ENCODE assay signal across 12 cellular contexts in the genomic region with DNA sequence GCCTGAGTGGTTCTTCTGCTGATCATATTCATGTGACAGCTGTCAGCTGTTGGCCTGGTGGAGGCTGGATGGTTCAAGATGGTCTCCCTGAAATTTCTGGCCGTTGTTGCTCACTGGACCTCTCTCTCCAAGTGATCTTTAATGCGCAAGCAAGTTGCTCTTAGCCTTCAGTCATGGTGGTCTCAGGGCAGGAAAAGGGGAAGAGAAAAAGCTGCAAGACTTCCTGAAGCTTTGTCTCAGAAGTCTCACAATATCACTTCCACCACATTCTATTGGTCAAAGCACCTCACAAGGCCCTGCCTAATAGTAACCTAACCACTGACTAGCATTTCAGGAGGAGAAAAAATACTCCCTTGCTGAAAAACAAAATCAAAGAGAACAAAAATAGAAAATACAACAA. TPM values are rescaled to one million over a fixed set of nuclear protein-coding genes. Genes with fewer than 3 reads are reported as not detected.
DNase-seq lines count a peak whose midpoint lies in the region; ATAC-seq, FAIRE-seq and TF ChIP-seq lines count a peak whose summit lies in the region.
"Had no signal": no experiment of that assay in that cellular context is flagged by ENCODE, and none has a peak within 500 bp of the region (broad histone marks: within the 10 kb centered on the region; RNA-seq: fewer than 3 reads in every experiment).

No MANE protein-coding gene starts in this region.

- CTCF ChIA-PET in activated CD4-positive, alpha-beta T cell treated with anti-CD3 and anti-CD28 coated beads for 36 hours (lab: Charles Lee): no interaction called here

- no peak for FAIRE-seq in astrocyte (lab: Jason Lieb, UNC)
- FAIRE-seq: G401.6, urothelium cell line had no signal

- H3K9me3 ChIP-seq in astrocyte (ENCODE audit: insufficient read depth, low read depth, low read length) (peaks cover 1% of the 10 kb centered on the region), neural progenitor cell (ENCODE audit: low read depth) (peaks cover 10% of the 10 kb centered on the region)

- H2AFZ ChIP-seq in astrocyte (ENCODE audit: low read depth, low read length): no peak overlapping the region
- H2AFZ ChIP-seq in neural progenitor cell (replicated peaks): no peak overlapping the region

- H3F3A ChIP-seq in neural progenitor cell (ENCODE audit: low read depth): no peaks in the 10 kb centered on the region

- H3K36me3 Mint-ChIP-seq in activated CD4-positive, alpha-beta T cell treated with anti-CD3 and anti-CD28 coated beads for 36 hours (ENCODE audit: low read depth): peaks cover 66% of the 10 kb centered on the region
- H3K36me3 Mint-ChIP-seq in astrocyte (ENCODE audit: low read depth, unreplicated experiment) (peaks cover 24% of the 10 kb centered on the region), neural progenitor cell (peaks cover 53% of the 10 kb centered on the region)

- POLR2A ChIA-PET in activated CD4-positive, alpha-beta T cell treated with anti-CD3 and anti-CD28 coated beads for 36 hours (lab: Charles Lee): no interaction called here

- H3K9me3 Mint-ChIP-seq in activated CD4-positive, alpha-beta T cell treated with anti-CD3 and anti-CD28 coated beads for 36 hours (ENCODE audit: low read depth): peaks cover 25% of the 10 kb centered on the region
- H3K9me3 Mint-ChIP-seq in astrocyte (ENCODE audit: unreplicated experiment): peaks cover 13% of the 10 kb centered on the region
- H3K9me3 Mint-ChIP-seq in neural progenitor cell: peaks cover 64% of the 10 kb centered on the region

- H3K79me2 ChIP-seq in astrocyte (ENCODE audit: insufficient read depth, low read length): peaks cover 32% of the 10 kb centered on the region
- H3K79me2 ChIP-seq in neural progenitor cell (ENCODE audit: low read depth): peaks cover 34% of the 10 kb centered on the region

- H3K4me2 ChIP-seq in astrocyte (ENCODE audit: low read length) (peak overlapping the region; percentile 95), neural progenitor cell (peak overlapping the region; percentile 82)

- no peak overlapping the region for H3K27ac Mint-ChIP-seq in activated CD4-positive, alpha-beta T cell treated with anti-CD3 and anti-CD28 coated beads for 36 hours
- H3K27ac Mint-ChIP-seq in astrocyte (ENCODE audit: unreplicated experiment) (no peak overlapping the region), neural progenitor cell (no peak overlapping the region)

- no peak overlapping the region for H3K27ac ChIP-seq in astrocyte (ENCODE audit: low read depth, low read length)
- H3K27ac ChIP-seq in neural progenitor cell: no peak overlapping the region

- no peaks in the 10 kb centered on the region for H3K27me3 ChIP-seq in astrocyte (ENCODE audit: insufficient read depth, low read length)
- H3K27me3 ChIP-seq in neural progenitor cell: no peaks in the 10 kb centered on the region
- H3K27me3 ChIP-seq: gastrocnemius medialis had no signal

- H3K9ac ChIP-seq in astrocyte (ENCODE audit: low read length) (no peak overlapping the region), neural progenitor cell (no peak overlapping the region)

- peaks cover 12% of the 10 kb centered on the region for H3K4me1 ChIP-seq in astrocyte (ENCODE audit: insufficient read depth, low read length)
- peaks cover 7% of the 10 kb centered on the region for H3K4me1 ChIP-seq in neural progenitor cell

- ATAC-seq in activated CD4-positive, alpha-beta T cell treated with anti-CD3 and anti-CD28 coated beads for 36 hours: no peak
- ATAC-seq: gastrocnemius medialis had no signal

- H4K20me1 ChIP-seq in astrocyte (ENCODE audit: insufficient read depth, low read length) (no peaks in the 10 kb centered on the region), neural progenitor cell (ENCODE audit: low read depth) (no peaks in the 10 kb centered on the region)

- H3K4me3 Mint-ChIP-seq in activated CD4-positive, alpha-beta T cell treated with anti-CD3 and anti-CD28 coated beads for 36 hours: peak overlapping the region; percentile 99
- peak overlapping the region; percentile 97 for H3K4me3 Mint-ChIP-seq in astrocyte (ENCODE audit: unreplicated experiment)
- peak overlapping the region; percentile 98 for H3K4me3 Mint-ChIP-seq in neural progenitor cell

- TF ChIP-seq CTCF in astrocyte (IDR thresholded peaks at IDR 0.05; ENCODE audit: insufficient read depth, low read depth, low read length) (no peak), neural progenitor cell (IDR thresholded peaks at IDR 0.05) (no peak)

- no peak for DNase-seq in activated CD4-positive, alpha-beta T cell treated with anti-CD3 and anti-CD28 coated beads for 36 hours
- no peak for DNase-seq in activated CD4-positive, alpha-beta T cell treated with anti-CD3 and anti-CD28 coated beads for 4 hours
- DNase-seq in MV-4-11 (lab: John Stamatoyannopoulos, UW): peak; percentile 88
- DNase-seq in astrocyte (ENCODE audit: low read depth): no peak
- no peak for DNase-seq in neural progenitor cell (ENCODE audit: low spot score)
- no peak for DNase-seq in NCI-H2029 (lab: John Stamatoyannopoulos, UW)
- no peak for DNase-seq in erythroblast (lab: John Stamatoyannopoulos, UW)
- DNase-seq in putamen (ENCODE audit: low spot score): no peak
- DNase-seq: gastrocnemius medialis had no signal

- H3K4me3 ChIP-seq in astrocyte (ENCODE audit: insufficient read depth, low read depth, low read length) (no peak overlapping the region), neural progenitor cell (peak overlapping the region; percentile 93)

- H3K36me3 ChIP-seq in astrocyte (ENCODE audit: insufficient read depth, low read length) (peaks cover 2% of the 10 kb centered on the region), neural progenitor cell (peaks cover 15% of the 10 kb centered on the region)

- H3K4me1 Mint-ChIP-seq in activated CD4-positive, alpha-beta T cell treated with anti-CD3 and anti-CD28 coated beads for 36 hours: peaks cover 27% of the 10 kb centered on the region
- H3K4me1 Mint-ChIP-seq in astrocyte (ENCODE audit: low read depth, unreplicated experiment) (peaks cover 6% of the 10 kb centered on the region), neural progenitor cell (peaks cover 16% of the 10 kb centered on the region)

- intact Hi-C loops in activated CD4-positive, alpha-beta T cell treated with anti-CD3 and anti-CD28 coated beads for 36 hours (cut with DNase I, micrococcal nuclease): loop anchor here (2.0 to 5.0 kb wide), 9 partner anchors 19 to 1091 kb away; partner anchors contain the start of genes ZFP82 (in 1 of the 2), ZNF461 (in 1 of the 2), ZNF527 (in 1 of the 2) and ZNF570 (in 1 of the 2)

- no peak for TF ChIP-seq POLR2A in erythroblast (IDR thresholded peaks at IDR 0.05; ENCODE audit: low read length)

- H3K27me3 Mint-ChIP-seq in activated CD4-positive, alpha-beta T cell treated with anti-CD3 and anti-CD28 coated beads for 36 hours: no peaks in the 10 kb centered on the region
- no peaks in the 10 kb centered on the region for H3K27me3 Mint-ChIP-seq in astrocyte (ENCODE audit: low read depth, unreplicated experiment)
- peaks cover 20% of the 10 kb centered on the region for H3K27me3 Mint-ChIP-seq in neural progenitor cell (ENCODE audit: insufficient read depth, low read depth)
- H3K27me3 Mint-ChIP-seq: dendritic cell treated with granulocyte-macrophage colony-stimulating factor and Interleukin-4, amounts not matched to agents 40 ng/mL and 50 ng/mL, for 4 days had no signal

RNA-seq across cellular contexts. Expression of gene ZNF567, which starts 1.6 kb away (rescaled TPM):
- 1 to 10 TPM; 7.4 to 8.6 TPM for total RNA-seq in activated CD4-positive, alpha-beta T cell treated with anti-CD3 and anti-CD28 coated beads for 36 hours
- 5.4 and 7.1 TPM in 2 replicates for total RNA-seq in astrocyte
- total RNA-seq in neural progenitor cell (ENCODE audit: low replicate concordance): 26.9 and 27.7 TPM in 2 replicates

RNA-seq across cellular contexts. Expression of gene ZNF461, which starts 19.2 kb away (rescaled TPM):
- 1 to 10 TPM; 5.7 to 6.5 TPM for total RNA-seq in activated CD4-positive, alpha-beta T cell treated with anti-CD3 and anti-CD28 coated beads for 36 hours
- total RNA-seq in astrocyte (9.3 and 10.2 TPM in 2 replicates), neural progenitor cell (ENCODE audit: low replicate concordance) (13.6 and 13.8 TPM in 2 replicates)
